In genomic region chr11:65528819-65529350, GRCh38 we compare ENCODE assay signal across 21 cellular contexts. TPM values are rescaled to one million over a fixed set of nuclear protein-coding genes. Genes with fewer than 3 reads are reported as not detected.
DNase-seq lines count a peak whose midpoint lies in the region; ATAC-seq and TF ChIP-seq lines count a peak whose summit lies in the region.
"Had no signal": no experiment of that assay in that cellular context is flagged by ENCODE, and none has a peak within 500 bp of the region (broad histone marks: within the 10 kb centered on the region; RNA-seq: fewer than 3 reads in every experiment).

No MANE protein-coding gene starts in this region.

- no peaks in the 10 kb centered on the region for H3K27me3 Mint-ChIP-seq in stimulated activated naive CD8-positive, alpha-beta T cell treated with anti-CD3 and anti-CD28 coated beads, Interleukin-15, Interleukin-2, amounts not matched to agents 100 ng/mL and 50 ng/mL, for 24 hours
- no peaks in the 10 kb centered on the region for H3K27me3 Mint-ChIP-seq in activated T-helper 17 cell treated with anti-CD3 and anti-CD28 coated beads, Interleukin-2, amount 50 U/mL, for 72 hours
- H3K27me3 Mint-ChIP-seq in nephron progenitor cell (ENCODE audit: low read depth, poor library complexity), result no peaks in the 10 kb centered on the region

- H3K9me3 Mint-ChIP-seq in stimulated activated naive CD8-positive, alpha-beta T cell treated with anti-CD3 and anti-CD28 coated beads, Interleukin-15, Interleukin-2, amounts not matched to agents 100 ng/mL and 50 ng/mL, for 24 hours, result no peaks in the 10 kb centered on the region
- H3K9me3 Mint-ChIP-seq in activated T-helper 17 cell treated with anti-CD3 and anti-CD28 coated beads, Interleukin-2, amount 50 U/mL, for 72 hours, result no peaks in the 10 kb centered on the region
- H3K9me3 Mint-ChIP-seq in nephron progenitor cell, result no peaks in the 10 kb centered on the region
- H3K9me3 Mint-ChIP-seq: mesothelial cell of epicardium, nephron had no signal

- H3K4me3 Mint-ChIP-seq in stimulated activated naive CD8-positive, alpha-beta T cell treated with anti-CD3 and anti-CD28 coated beads, Interleukin-15, Interleukin-2, amounts not matched to agents 100 ng/mL and 50 ng/mL, for 24 hours, result no peak overlapping the region
- no peak overlapping the region for H3K4me3 Mint-ChIP-seq in activated T-helper 17 cell treated with anti-CD3 and anti-CD28 coated beads, Interleukin-2, amount 50 U/mL, for 72 hours
- H3K4me3 Mint-ChIP-seq in nephron progenitor cell, result no peak overlapping the region
- H3K4me3 Mint-ChIP-seq: mesothelial cell of epicardium had no signal

- H3K4me1 Mint-ChIP-seq in stimulated activated naive CD8-positive, alpha-beta T cell treated with anti-CD3 and anti-CD28 coated beads, Interleukin-15, Interleukin-2, amounts not matched to agents 100 ng/mL and 50 ng/mL, for 24 hours (ENCODE audit: low read depth), result peaks cover 40% of the 10 kb centered on the region
- peaks cover 14% of the 10 kb centered on the region for H3K4me1 Mint-ChIP-seq in activated T-helper 17 cell treated with anti-CD3 and anti-CD28 coated beads, Interleukin-2, amount 50 U/mL, for 72 hours
- peaks cover 43% of the 10 kb centered on the region for H3K4me1 Mint-ChIP-seq in nephron progenitor cell

- no peak for DNase-seq in stimulated activated naive CD8-positive, alpha-beta T cell treated with anti-CD3 and anti-CD28 coated beads, Interleukin-15, Interleukin-2, amounts not matched to agents 100 U/mL and 50 U/mL, for 24 hours
- no peak for DNase-seq in nephron progenitor cell
- no peak for DNase-seq in NCI-H2081 (lab: John Stamatoyannopoulos, UW)
- DNase-seq in amniotic stem cell (lab: John Stamatoyannopoulos, UW), result no peak
- no peak for DNase-seq in activated CD4-positive, alpha-beta T cell treated with anti-CD3 and anti-CD28 coated beads, Interleukin-2, amount 50 U/mL, for 1 hour
- DNase-seq in activated CD8-positive, alpha-beta memory T cell treated with anti-CD3 and anti-CD28 coated beads, Interleukin-2, amount 50 U/mL, for 48 hours, result no peak
- DNase-seq: activated CD4-positive, alpha-beta T cell treated with anti-CD3 and anti-CD28 coated beads for 4 hours; activated CD8-positive, alpha-beta memory T cell treated with anti-CD3 and anti-CD28 coated beads, Interleukin-2, amount 50 U/mL, for 4 hours; activated effector memory CD4-positive, alpha-beta T cell treated with Interleukin-2 at 50 U/mL for 16 hours; Calu3; caudate nucleus; left ventricle myocardium superior; NCI-H1694; NCI-H524 treated with DMSO at 0.1 percent for 48 hours; NK-92 treated with Interleukin-12 subunit alpha and Interleukin-12 subunit beta, amount 100 ng/mL, for 24 hours; SJCRH30 had no signal

- ATAC-seq in stimulated activated naive CD8-positive, alpha-beta T cell treated with anti-CD3 and anti-CD28 coated beads, Interleukin-15, Interleukin-2, amounts not matched to agents 100 U/mL and 50 U/mL, for 24 hours, result no peak
- no peak for ATAC-seq in activated T-helper 17 cell treated with anti-CD3 and anti-CD28 coated beads, Interleukin-2, amount 50 U/mL, for 72 hours (replicated peaks)
- ATAC-seq: GM12878, left ventricle myocardium superior had no signal

- H3K27ac Mint-ChIP-seq in stimulated activated naive CD8-positive, alpha-beta T cell treated with anti-CD3 and anti-CD28 coated beads, Interleukin-15, Interleukin-2, amounts not matched to agents 100 ng/mL and 50 ng/mL, for 24 hours, result peak overlapping the region; percentile 22
- peak overlapping the region; percentile 66 for H3K27ac Mint-ChIP-seq in activated T-helper 17 cell treated with anti-CD3 and anti-CD28 coated beads, Interleukin-2, amount 50 U/mL, for 72 hours
- H3K27ac Mint-ChIP-seq in nephron progenitor cell, result peak overlapping the region; percentile 73
- H3K27ac Mint-ChIP-seq: mesothelial cell of epicardium, nephron had no signal

- H3K36me3 Mint-ChIP-seq in stimulated activated naive CD8-positive, alpha-beta T cell treated with anti-CD3 and anti-CD28 coated beads, Interleukin-15, Interleukin-2, amounts not matched to agents 100 ng/mL and 50 ng/mL, for 24 hours (ENCODE audit: low read depth), result peaks cover 42% of the 10 kb centered on the region
- peaks cover 73% of the 10 kb centered on the region for H3K36me3 Mint-ChIP-seq in activated T-helper 17 cell treated with anti-CD3 and anti-CD28 coated beads, Interleukin-2, amount 50 U/mL, for 72 hours (ENCODE audit: low read depth)
- peaks cover 27% of the 10 kb centered on the region for H3K36me3 Mint-ChIP-seq in nephron progenitor cell (ENCODE audit: low read depth)

- TF ChIP-seq CTCF in nephron progenitor cell (IDR thresholded peaks at IDR 0.05), result no peak

RNA-seq across cellular contexts. Expression of gene SCYL1, which starts 4.0 kb away (rescaled TPM):
- 10 to 100 TPM; 80.4 to 86.8 TPM for total RNA-seq in activated T-helper 17 cell treated with anti-CD3 and anti-CD28 coated beads, Interleukin-2, amount 50 U/mL, for 72 hours

RNA-seq across cellular contexts. Expression of gene LTBP3, which starts 29.3 kb away (rescaled TPM):
- 100 to 1,000 TPM in 1 of 2 donors, 10 to 100 TPM in 1; 54.3 to 124 TPM for total RNA-seq in activated T-helper 17 cell treated with anti-CD3 and anti-CD28 coated beads, Interleukin-2, amount 50 U/mL, for 72 hours

RNA-seq across cellular contexts. Expression of gene MALAT1, which starts 30.0 kb away (rescaled TPM):
- over 10,000 TPM in 1 of 2 donors, 1,000 to 10,000 TPM in 1; 5,547 to 22,796 TPM for total RNA-seq in activated T-helper 17 cell treated with anti-CD3 and anti-CD28 coated beads, Interleukin-2, amount 50 U/mL, for 72 hours

RNA-seq across cellular contexts. Expression of gene ZNRD2, which starts 41.4 kb away (rescaled TPM):
- total RNA-seq in activated T-helper 17 cell treated with anti-CD3 and anti-CD28 coated beads, Interleukin-2, amount 50 U/mL, for 72 hours, result 10 to 100 TPM; 30.3 to 49.4 TPM

RNA-seq across cellular contexts. Expression of gene FAM89B, which starts 43.5 kb away (rescaled TPM):
- 10 to 100 TPM; 39.0 to 42.2 TPM for total RNA-seq in activated T-helper 17 cell treated with anti-CD3 and anti-CD28 coated beads, Interleukin-2, amount 50 U/mL, for 72 hours

Comparison
In these comparisons a context has a peak if more than half of its experiments do, and no peak if none do; other contexts are left out.
1. H3K27ac Mint-ChIP-seq: peak in every context shown above with its lines; median percentile 73 in nephron progenitor cell; 66 in activated T-helper 17 cell treated with anti-CD3 and anti-CD28 coated beads, Interleukin-2, amount 50 U/mL, for 72 hours; 22 in stimulated activated naive CD8-positive, alpha-beta T cell treated with anti-CD3 and anti-CD28 coated beads, Interleukin-15, Interleukin-2, amounts not matched to agents 100 ng/mL and 50 ng/mL, for 24 hours.